In genomic region chr9:128160603-128160987, GRCh38 we compare ENCODE assay signal across 8 cellular contexts. TPM values are rescaled to one million over a fixed set of nuclear protein-coding genes. Genes with fewer than 3 reads are reported as not detected.
DNase-seq lines count a peak whose midpoint lies in the region; ATAC-seq, FAIRE-seq and TF ChIP-seq lines count a peak whose summit lies in the region.

No MANE protein-coding gene starts in this region.

- RAD21 ChIA-PET in HCT116 (lab: Charles Lee; ENCODE audit: low non-redundant PET in 1 of 2, low total read pairs in 2 of 2, uncharacterized antibody in 2 of 2, unreplicated experiment in 2 of 2) = no interaction called here

- H3K27me3 Mint-ChIP-seq in astrocyte (ENCODE audit: low read depth, unreplicated experiment) (no peaks in the 10 kb centered on the region), immature natural killer cell (ENCODE audit: low read depth in 3 of 3) (no peaks in the 10 kb centered on the region)

- H3K9ac ChIP-seq in HCT116 (ENCODE audit: low read length) (peak overlapping the region; percentile 96), astrocyte (ENCODE audit: low read length) (peak overlapping the region; percentile 92)

- H3K4me1 Mint-ChIP-seq in astrocyte (ENCODE audit: low read depth, unreplicated experiment) (peaks cover 2% of the 10 kb centered on the region), immature natural killer cell (peaks cover 19 to 23% of the 10 kb centered on the region in 2 donors)

- no peaks in the 10 kb centered on the region for H4K20me1 ChIP-seq in HCT116 (ENCODE audit: insufficient read depth)
- peaks cover 37% of the 10 kb centered on the region for H4K20me1 ChIP-seq in astrocyte (ENCODE audit: insufficient read depth, low read length)

- H3K9me2 ChIP-seq in HCT116 (ENCODE audit: insufficient read depth) = no peaks in the 10 kb centered on the region

- H3K36me3 ChIP-seq in HCT116 (ENCODE audit: control insufficient read depth in 1 of 2, insufficient read depth in 2 of 2, low read length in 2 of 2) (peaks cover 0 to 4% of the 10 kb centered on the region in 2 experiments; a peak in 1 of 4 replicates), SJSA1 (peaks cover 25% of the 10 kb centered on the region), astrocyte (ENCODE audit: insufficient read depth, low read length) (peaks cover 11% of the 10 kb centered on the region)

- H3K9me3 Mint-ChIP-seq in astrocyte (ENCODE audit: unreplicated experiment) = no peaks in the 10 kb centered on the region
- H3K9me3 Mint-ChIP-seq in immature natural killer cell = no peaks in the 10 kb centered on the region

- H2AFZ ChIP-seq in HCT116 (ENCODE audit: low read depth, low read length, poor library complexity, severe bottlenecking) (no peak overlapping the region), astrocyte (ENCODE audit: low read depth, low read length) (peak overlapping the region; percentile 87)

- CTCF ChIA-PET in HCT116 (lab: Charles Lee) = interaction anchor here (0.6 to 4.0 kb wide), 3 partner anchors 10 to 261 kb away, joined by 3 to 19 read pairs (median 6); no protein-coding TSS in a partner anchor

- peaks cover 17% of the 10 kb centered on the region for H3K36me3 Mint-ChIP-seq in astrocyte (ENCODE audit: low read depth, unreplicated experiment)
- peaks cover 0 to 6% (median 3%) of the 10 kb centered on the region in 3 donors for H3K36me3 Mint-ChIP-seq in immature natural killer cell

- H3K27ac Mint-ChIP-seq in astrocyte (ENCODE audit: unreplicated experiment) = no peak overlapping the region
- peak overlapping the region; percentile 17 to 65 (median 46) for H3K27ac Mint-ChIP-seq in immature natural killer cell

- intact Hi-C loops in HCT116 (cut with micrococcal nuclease) = no loop called here

- H3K4me1 ChIP-seq in HCT116 (ENCODE audit: control insufficient read depth in 1 of 2, insufficient read depth in 2 of 2, low read length in 2 of 2) (peaks cover 0 to 17% of the 10 kb centered on the region in 2 experiments; a peak in 2 of 4 replicates), SJSA1 (replicated peaks) (peaks cover 11% of the 10 kb centered on the region), astrocyte (ENCODE audit: insufficient read depth, low read length) (peaks cover 13% of the 10 kb centered on the region)

- no peak for TF ChIP-seq POLR2A in HCT116 (IDR thresholded peaks at IDR 0.05; ENCODE audit: borderline replicate concordance, extremely low read depth, insufficient read depth, insufficient read length)

- no peak for TF ChIP-seq RAD21 in HCT116 (IDR thresholded peaks at IDR 0.05; ENCODE audit: low read depth)

- H3K4me2 ChIP-seq in HCT116 (ENCODE audit: low read length) (peak overlapping the region; percentile 96), astrocyte (ENCODE audit: low read length) (peak overlapping the region; percentile 100)

- H3K4me3 ChIP-seq in HCT116 (replicated peaks in 1 of 2; ENCODE audit: low read depth in 1 of 2, low read length in 2 of 2) = peak overlapping the region; percentile 91 to 99
- H3K4me3 ChIP-seq in SJSA1 = peak overlapping the region; percentile 71
- H3K4me3 ChIP-seq in astrocyte (ENCODE audit: insufficient read depth, low read depth, low read length) = peak overlapping the region; percentile 93

- DNase-seq in D341Med (ENCODE audit: low spot score) (peak; percentile 64), HCT116 (ENCODE audit: low read depth, low spot score) (no peak), SJSA1 (ENCODE audit: low read depth in 1 of 2, low spot score in 2 of 2) (peak in 1 of 2 experiments; percentile 25), astrocyte (ENCODE audit: low read depth) (no peak), immature natural killer cell (peak in 1 of 3 donors; percentile 15), NCI-H2107 treated with DMSO at 0.1 percent for 48 hours (lab: John Stamatoyannopoulos, UW; ENCODE audit: unreplicated experiment) (no peak)
- peak; percentile 64 to 69 for DNase-seq in stimulated activated CD4-positive, alpha-beta T cell treated with anti-CD3 and anti-CD28 coated beads, Interleukin-2, amount 100 ng/mL, for 24 hours

- H3K79me2 ChIP-seq in HCT116 (ENCODE audit: insufficient read depth, low read length) (peaks cover 13% of the 10 kb centered on the region), astrocyte (ENCODE audit: insufficient read depth, low read length) (peaks cover 23% of the 10 kb centered on the region)

- H3K9me3 ChIP-seq in HCT116 (ENCODE audit: control insufficient read depth in 1 of 2, insufficient read depth in 1 of 2, low read depth in 1 of 2, low read length in 2 of 2) (no peaks in the 10 kb centered on the region), SJSA1 (replicated peaks) (0 out of 2 replicates have a peak, but pooled peaks cover 4% of the 10 kb centered on the region), astrocyte (ENCODE audit: insufficient read depth, low read depth, low read length) (no peaks in the 10 kb centered on the region)

- TSS peak; percentile 75 for BruUV-seq in HCT116 (replicated peaks; lab: Mats Ljungman, UMichigan)

- POLR2A ChIA-PET in HCT116 (lab: Charles Lee) = interaction anchor here (0.7 to 1.8 kb wide), 7 partner anchors 9 to 39 kb away, joined by 3 to 7 read pairs (median 5); no protein-coding TSS in a partner anchor

- ATAC-seq in HCT116 (peak; percentile 0; the same call in 1 of the 2 replicates), HG03097 (IDR thresholded peaks at IDR 0.05; ENCODE audit: low FRiP score, unreplicated experiment) (no peak)

- H3K4me3 Mint-ChIP-seq in astrocyte (ENCODE audit: unreplicated experiment) = peak overlapping the region; percentile 81
- peak overlapping the region; percentile 82 to 89 (median 86) for H3K4me3 Mint-ChIP-seq in immature natural killer cell

- no peaks in the 10 kb centered on the region for H3K27me3 ChIP-seq in HCT116 (ENCODE audit: insufficient read depth, low read length)
- H3K27me3 ChIP-seq in SJSA1 (replicated peaks) = no peaks in the 10 kb centered on the region
- no peaks in the 10 kb centered on the region for H3K27me3 ChIP-seq in astrocyte (ENCODE audit: insufficient read depth, low read length)

- no peak for TF ChIP-seq CTCF in HCT116 (IDR thresholded peaks at IDR 0.05 in 2 of 3, conservative IDR thresholded peaks at IDR 0.05 in 1 of 3; ENCODE audit: borderline replicate concordance in 1 of 3, insufficient read depth in 1 of 3, low read depth in 2 of 3, low read length in 2 of 3)
- TF ChIP-seq CTCF in astrocyte (IDR thresholded peaks at IDR 0.05; ENCODE audit: insufficient read depth, low read depth, low read length) = no peak

- H3K27ac ChIP-seq in HCT116 (ENCODE audit: low read depth, low read length) (peak overlapping the region; percentile 74), SJSA1 (0 out of 2 replicates have a peak overlapping the region, but pooled peaks have one; percentile 7), astrocyte (ENCODE audit: low read depth, low read length) (peak overlapping the region; percentile 63)

- FAIRE-seq in astrocyte (lab: Jason Lieb, UNC) = no peak

TF ChIP-seq in HCT116, 20 proteins besides CTCF, POLR2A, EP300 and RAD21:
- TF ChIP-seq ELF1 (IDR thresholded peaks at IDR 0.05; ENCODE audit: borderline replicate concordance, low read depth) (no peak), JUND (IDR thresholded peaks at IDR 0.05) (no peak), ZBTB33 (IDR thresholded peaks at IDR 0.05; ENCODE audit: extremely low read depth, insufficient replicate concordance, low read length) (no peak), SRF (IDR thresholded peaks at IDR 0.05; ENCODE audit: low read depth) (no peak)
TF ChIP-seq in HCT116: peak in this region for 0.

RNA-seq across cellular contexts. Expression of gene BBLN, which starts 0.5 kb away (rescaled TPM):
- 119 TPM for total RNA-seq in HCT116 (2021; ENCODE audit: unreplicated experiment)
- polyA plus RNA-seq in HCT116 (2012) = 113 and 131 TPM in 2 replicates
- 96.6 and 112 TPM in 2 replicates for total RNA-seq in SJSA1 (2014; rRNA removed; shearing (Covaris generic))
- 47.3 and 56.6 TPM in 2 replicates for total RNA-seq in astrocyte
- 100 to 1,000 TPM; 115 to 194 (median 182) TPM for polyA plus RNA-seq in immature natural killer cell

RNA-seq across cellular contexts. Expression of gene LCN2, which starts 11.3 kb away (rescaled TPM):
- total RNA-seq in HCT116 (2021; ENCODE audit: unreplicated experiment) = 9.2 TPM
- polyA plus RNA-seq in HCT116 (2012) = 99.1 and 318 TPM in 2 replicates
- total RNA-seq in SJSA1 (2014; rRNA removed; shearing (Covaris generic)) = not detected in 2 replicates
- total RNA-seq in astrocyte = not detected in 2 replicates
- polyA plus RNA-seq in immature natural killer cell = under 1 TPM in 2 of 3 donors, not detected in 1; 0.44 to 0.66 TPM

RNA-seq across cellular contexts. Expression of gene CIZ1, which starts 30.8 kb away (rescaled TPM):
- 144 TPM for total RNA-seq in HCT116 (2021; ENCODE audit: unreplicated experiment)
- 132 and 147 TPM in 2 replicates for polyA plus RNA-seq in HCT116 (2012)
- 38.2 and 38.8 TPM in 2 replicates for total RNA-seq in SJSA1 (2014; rRNA removed; shearing (Covaris generic))
- 110 and 117 TPM in 2 replicates for total RNA-seq in astrocyte
- 10 to 100 TPM in 1 of 3 donors, 1 to 10 TPM in 2; 4.4 to 36.4 (median 9.1) TPM for polyA plus RNA-seq in immature natural killer cell

RNA-seq across cellular contexts. Expression of gene PTGES2, which starts 33.1 kb away (rescaled TPM):
- total RNA-seq in HCT116 (2021; ENCODE audit: unreplicated experiment) (148 TPM), astrocyte (44.1 and 44.4 TPM in 2 replicates)
- polyA plus RNA-seq in HCT116 (2012) = 154 and 164 TPM in 2 replicates
- 37.9 and 41.4 TPM in 2 replicates for total RNA-seq in SJSA1 (2014; rRNA removed; shearing (Covaris generic))
- polyA plus RNA-seq in immature natural killer cell = 10 to 100 TPM; 31.4 to 60.9 (median 56.6) TPM

RNA-seq across cellular contexts. Expression of gene DNM1, which starts 42.6 kb away (rescaled TPM):
- 12.0 TPM for total RNA-seq in HCT116 (2021; ENCODE audit: unreplicated experiment)
- 10.3 and 11.1 TPM in 2 replicates for polyA plus RNA-seq in HCT116 (2012)
- total RNA-seq in SJSA1 (2014; rRNA removed; shearing (Covaris generic)) = 2.2 and 2.5 TPM in 2 replicates
- 29.7 and 37.6 TPM in 2 replicates for total RNA-seq in astrocyte
- polyA plus RNA-seq in immature natural killer cell = under 1 TPM in 2 of 3 donors, not detected in 1; 0.32 to 0.47 TPM

Comparison
In these comparisons a context has a peak if more than half of its experiments do, and no peak if none do; other contexts are left out.
1. DNase-seq: peak in D341Med (single experiment) and stimulated activated CD4-positive, alpha-beta T cell treated with anti-CD3 and anti-CD28 coated beads, Interleukin-2, amount 100 ng/mL, for 24 hours (2 of 2); none in HCT116 (single experiment), astrocyte (single experiment) and NCI-H2107 treated with DMSO at 0.1 percent for 48 hours (single experiment).
2. H3K27ac ChIP-seq: peak in every context shown above with its lines; median percentile 74 in HCT116; 63 in astrocyte; 7 in SJSA1.
3. RNA of gene LCN2, which starts 11.3 kb away (total RNA-seq): 9.2 TPM in HCT116 (single experiment); not detected in SJSA1 and not detected in astrocyte; every median in the first group is over 10 times any median in the second.
4. Peak in every context shown above with its lines, with median percentiles within 50 percentile points of each other: H3K4me3 ChIP-seq.